In genomic region chr3:151852074-151852811, GRCh38 we compare ENCODE assay signal across 13 cellular contexts. TPM values are rescaled to one million over a fixed set of nuclear protein-coding genes. Genes with fewer than 3 reads are reported as not detected.
DNase-seq lines count a peak whose midpoint lies in the region; ATAC-seq and TF ChIP-seq lines count a peak whose summit lies in the region.
"Had no signal": no experiment of that assay in that cellular context is flagged by ENCODE, and none has a peak within 500 bp of the region (broad histone marks: within the 10 kb centered on the region; RNA-seq: fewer than 3 reads in every experiment).

No MANE protein-coding gene starts in this region.

- H3K79me2 ChIP-seq in GM23338 (replicated peaks; ENCODE audit: insufficient read depth), result no peaks in the 10 kb centered on the region

- no peak overlapping the region for H2BK15ac ChIP-seq in neuronal stem cell (ENCODE audit: low read length)

- WGBS in neuronal stem cell (ENCODE audit: extremely low coverage in 2 of 2, insufficient read length in 2 of 2, insufficient replicate concordance in 1 of 2), 2 donors, result no CpG with 5 or more reads among the region's 11 CpGs

- no peak overlapping the region for H2BK12ac ChIP-seq in neuronal stem cell (ENCODE audit: low read length)

- ATAC-seq in GM23338 (no peak), mucosa of descending colon (no peak)

- H2BK120ac ChIP-seq in neuronal stem cell (ENCODE audit: low read depth, low read length), result no peak overlapping the region

- peak overlapping the region; percentile 44 for H3K9ac ChIP-seq in neuronal stem cell (ENCODE audit: low read depth, low read length, poor library complexity)

- peak overlapping the region; percentile 76 for H3K18ac ChIP-seq in neuronal stem cell (ENCODE audit: low read length)

- peaks cover 5% of the 10 kb centered on the region for H3K9me3 Mint-ChIP-seq in GM23338

- intact Hi-C loops in mucosa of descending colon (cut with DNase I, micrococcal nuclease), result no loop called here

- H3K27me3 ChIP-seq in GM23338 (ENCODE audit: insufficient read depth) (no peaks in the 10 kb centered on the region), neuronal stem cell (ENCODE audit: control insufficient read depth in 3 of 3, insufficient read depth in 3 of 3, low read depth in 1 of 3, low read length in 3 of 3) (no peaks in the 10 kb centered on the region)

- no peaks in the 10 kb centered on the region for H3K27me3 Mint-ChIP-seq in GM23338 (ENCODE audit: insufficient read depth, low read depth, poor library complexity)

- H3K14ac ChIP-seq in neuronal stem cell (ENCODE audit: low read length), result no peak overlapping the region

- H2AFZ ChIP-seq in GM23338 (0 out of 2 replicates have a peak overlapping the region, but pooled peaks have one; percentile 60), neuronal stem cell (ENCODE audit: low read length) (peak overlapping the region; percentile 74)

- H3K27ac ChIP-seq in GM23338 (ENCODE audit: low read depth) (no peak overlapping the region), neuronal stem cell (replicated peaks; ENCODE audit: low read length) (no peak overlapping the region)
- H3K27ac ChIP-seq: SK-N-MC had no signal

- DNase-seq in GM23338 (ENCODE audit: low spot score) (no peak), NCI-H82 treated with DMSO at 0.1 percent for 48 hours (lab: John Stamatoyannopoulos, UW; ENCODE audit: unreplicated experiment) (peak; percentile 54), ecto neural progenitor cell (ENCODE audit: low spot score) (peak; percentile 56), neuronal stem cell (ENCODE audit: low spot score) (no peak), NCI-H1417 (lab: John Stamatoyannopoulos, UW) (no peak), kidney glomerular epithelial cell (lab: John Stamatoyannopoulos, UW) (no peak), mucosa of descending colon (no peak), DMS79 (lab: John Stamatoyannopoulos, UW) (no peak)
- DNase-seq: Caco-2; CD4-positive, CD25-positive, alpha-beta regulatory T cell; HCEC 1CT; NCI-H187 treated with DMSO at 0.1 percent for 48 hours had no signal

- no peak overlapping the region for H4K91ac ChIP-seq in neuronal stem cell (ENCODE audit: low read depth, low read length, poor library complexity)

- no peak overlapping the region for H3K23ac ChIP-seq in neuronal stem cell (ENCODE audit: low read depth, low read length, poor library complexity)

- H3K4me1 ChIP-seq in GM23338 (ENCODE audit: insufficient read depth) (no peaks in the 10 kb centered on the region), neuronal stem cell (ENCODE audit: control insufficient read depth in 2 of 2, insufficient read depth in 1 of 2, low read depth in 1 of 2, low read length in 2 of 2) (peaks cover 0 to 4% of the 10 kb centered on the region in 2 donors), mucosa of descending colon (ENCODE audit: low read depth) (no peaks in the 10 kb centered on the region)
- H3K4me1 ChIP-seq: Caco-2 had no signal

- H3K4me2 ChIP-seq in GM23338 (no peak overlapping the region), neuronal stem cell (ENCODE audit: insufficient read depth, low read length, poor library complexity, severe bottlenecking) (no peak overlapping the region)

- no peak overlapping the region for H2AK5ac ChIP-seq in neuronal stem cell (ENCODE audit: low read depth, low read length)

- peaks cover 2% of the 10 kb centered on the region; the same call in 1 of the 3 replicates for H3K36me3 Mint-ChIP-seq in GM23338 (ENCODE audit: low read depth)
- H3K36me3 Mint-ChIP-seq: CD4-positive, CD25-positive, alpha-beta regulatory T cell had no signal

- no peaks in the 10 kb centered on the region for H4K20me1 ChIP-seq in GM23338 (replicated peaks; ENCODE audit: insufficient read depth)

- no peak overlapping the region for H2BK5ac ChIP-seq in neuronal stem cell (ENCODE audit: low read length)

- H3K9me3 ChIP-seq in neuronal stem cell (replicated peaks in 1 of 2; ENCODE audit: control insufficient read depth in 2 of 2, insufficient read depth in 1 of 2, low read depth in 1 of 2, low read length in 2 of 2) (no peaks in the 10 kb centered on the region), mucosa of descending colon (peaks cover 5% of the 10 kb centered on the region)
- H3K9me3 ChIP-seq: Caco-2 had no signal

- no peak overlapping the region for H3K4me3 Mint-ChIP-seq in GM23338
- H3K4me3 Mint-ChIP-seq: CD4-positive, CD25-positive, alpha-beta regulatory T cell had no signal

- no peaks in the 10 kb centered on the region for H3K36me3 ChIP-seq in GM23338 (ENCODE audit: insufficient read depth)
- H3K36me3 ChIP-seq in neuronal stem cell (replicated peaks in 1 of 2; ENCODE audit: control insufficient read depth in 2 of 2, insufficient read depth in 2 of 2, low read length in 2 of 2), result no peaks in the 10 kb centered on the region
- no peaks in the 10 kb centered on the region for H3K36me3 ChIP-seq in mucosa of descending colon (ENCODE audit: low read depth)

- H3F3A ChIP-seq in GM23338 (replicated peaks; ENCODE audit: low read depth), result no peaks in the 10 kb centered on the region

- H3K9me2 ChIP-seq in GM23338 (ENCODE audit: insufficient read depth), result peaks cover 9% of the 10 kb centered on the region

- H3K4me3 ChIP-seq in GM23338 (no peak overlapping the region), neuronal stem cell (ENCODE audit: low read length in 2 of 2) (no peak overlapping the region), mucosa of descending colon (no peak overlapping the region)
- H3K4me3 ChIP-seq: SK-N-MC had no signal

- peak overlapping the region; percentile 87 for H4K8ac ChIP-seq in neuronal stem cell (ENCODE audit: low read depth, low read length)

- H3K79me1 ChIP-seq in neuronal stem cell (ENCODE audit: low read depth, low read length), result no peaks in the 10 kb centered on the region

- H3K4me1 Mint-ChIP-seq in GM23338, result no peaks in the 10 kb centered on the region; the same call in 2 of the 3 replicates

- no peak overlapping the region for H3K27ac Mint-ChIP-seq in GM23338
- H3K27ac Mint-ChIP-seq: CD4-positive, CD25-positive, alpha-beta regulatory T cell had no signal

- no peak overlapping the region for H3K4ac ChIP-seq in neuronal stem cell (ENCODE audit: low read length)

- TF ChIP-seq CTCF in GM23338 (conservative IDR thresholded peaks at IDR 0.05; ENCODE audit: low read depth in 2 of 2) (no peak), mucosa of descending colon (IDR thresholded peaks at IDR 0.05) (no peak)

TF ChIP-seq in GM23338, 12 proteins besides CTCF, POLR2A, EP300 and RAD21:
- no peak for TF ChIP-seq EZH2phosphoT487 (IDR thresholded peaks at IDR 0.05; ENCODE audit: unreplicated experiment)
- TF ChIP-seq, protein P1, sequence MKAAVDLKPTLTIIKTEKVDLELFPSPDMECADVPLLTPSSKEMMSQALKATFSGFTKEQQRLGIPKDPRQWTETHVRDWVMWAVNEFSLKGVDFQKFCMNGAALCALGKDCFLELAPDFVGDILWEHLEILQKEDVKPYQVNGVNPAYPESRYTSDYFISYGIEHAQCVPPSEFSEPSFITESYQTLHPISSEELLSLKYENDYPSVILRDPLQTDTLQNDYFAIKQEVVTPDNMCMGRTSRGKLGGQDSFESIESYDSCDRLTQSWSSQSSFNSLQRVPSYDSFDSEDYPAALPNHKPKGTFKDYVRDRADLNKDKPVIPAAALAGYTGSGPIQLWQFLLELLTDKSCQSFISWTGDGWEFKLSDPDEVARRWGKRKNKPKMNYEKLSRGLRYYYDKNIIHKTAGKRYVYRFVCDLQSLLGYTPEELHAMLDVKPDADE (IDR thresholded peaks at IDR 0.05), result no peak
- no peak for TF ChIP-seq POLR2AphosphoS5 (IDR thresholded peaks at IDR 0.05; ENCODE audit: low read depth)
- no peak for TF ChIP-seq CREB1 (CRISPR knock-in tag; IDR thresholded peaks at IDR 0.05; ENCODE audit: low read depth)
- TF ChIP-seq NANOG (IDR thresholded peaks at IDR 0.05; ENCODE audit: borderline replicate concordance), result no peak
- no peak for TF ChIP-seq ZNF114 (CRISPR knock-in tag; IDR thresholded peaks at IDR 0.05)

RNA-seq across cellular contexts. Expression of gene SUCNR1, which starts 21.2 kb away (rescaled TPM):
- total RNA-seq in GM23338 (2014; rRNA removed; shearing (Covaris generic)), result not detected in 2 replicates
- polyA plus RNA-seq in GM23338 (2016; fragmentation: Nextera tagmentation; extraction: Ambion mirVana), result not detected in 2 replicates
- not detected for polyA plus RNA-seq in neuronal stem cell (2013, experiment 1 of 2)
- not detected for polyA plus RNA-seq in neuronal stem cell (2013, experiment 2 of 2)
- under 1 TPM; 0.35 to 0.65 (median 0.41) TPM for total RNA-seq in mucosa of descending colon
- total RNA-seq: Caco-2 had no signal
- polyA plus RNA-seq: CD4-positive, CD25-positive, alpha-beta regulatory T cell had no signal

RNA-seq across cellular contexts. Expression of gene AADAC, which starts 38.3 kb away (rescaled TPM):
- total RNA-seq in GM23338 (2014; rRNA removed; shearing (Covaris generic)), result not detected in 2 replicates
- polyA plus RNA-seq in GM23338 (2016; fragmentation: Nextera tagmentation; extraction: Ambion mirVana), result not detected in 2 replicates
- not detected for polyA plus RNA-seq in neuronal stem cell (2013, experiment 1 of 2)
- polyA plus RNA-seq in neuronal stem cell (2013, experiment 2 of 2), result not detected
- total RNA-seq in mucosa of descending colon, result under 1 TPM in 2 of 3 donors, not detected in 1; 0.19 to 0.35 TPM
- total RNA-seq: CD4-positive, CD25-positive, alpha-beta regulatory T cell had no signal
- polyA plus RNA-seq: CD4-positive, CD25-positive, alpha-beta regulatory T cell had no signal

Comparison
In these comparisons a context has a peak if more than half of its experiments do, and no peak if none do; other contexts are left out.
1. DNase-seq: peak in NCI-H82 treated with DMSO at 0.1 percent for 48 hours (single experiment) and ecto neural progenitor cell (single experiment); none in GM23338 (single experiment), neuronal stem cell (single experiment), NCI-H1417 (0 of 3), kidney glomerular epithelial cell (single experiment), mucosa of descending colon (0 of 3) and DMS79 (single experiment).